Comparison of ENCODE assay signal across 3 cellular contexts in genomic region chr10:74011762-74012161, GRCh38.
TF ChIP-seq lines count a peak whose summit lies in the region.

No MANE protein-coding gene starts in this region.

TF ChIP-seq in A549, 52 proteins besides CTCF, POLR2A, EP300 and RAD21:
- TF ChIP-seq PBX3 (IDR thresholded peaks at IDR 0.05) (no peak), CHD4 (IDR thresholded peaks at IDR 0.05; ENCODE audit: borderline replicate concordance) (no peak), RARB (CRISPR knock-in tag; IDR thresholded peaks at IDR 0.05) (no peak), ZSCAN20 (CRISPR knock-in tag; IDR thresholded peaks at IDR 0.05) (no peak), EHMT2 (IDR thresholded peaks at IDR 0.05; ENCODE audit: low read depth) (no peak), FOSL2 (IDR thresholded peaks at IDR 0.05) (no peak), FOSL2 (CRISPR knock-in tag; IDR thresholded peaks at IDR 0.05) (no peak), FOXS1 (CRISPR knock-in tag; IDR thresholded peaks at IDR 0.05) (no peak)
TF ChIP-seq in A549: peak in this region for 0.

TF ChIP-seq in HEK293, 187 proteins besides CTCF, POLR2A, EP300 and RAD21 (continued from another document and continues in another):
- TF ChIP-seq ZNF362 (tag by site-specific recombination; IDR thresholded peaks at IDR 0.05) (no peak), SP2 (tag by site-specific recombination; IDR thresholded peaks at IDR 0.05) (no peak), ZNF610 (tag by site-specific recombination; IDR thresholded peaks at IDR 0.05; ENCODE audit: borderline replicate concordance) (0 out of 2 replicates have a peak, but pooled peaks have one; percentile 30), ZBTB48 (tag by site-specific recombination; IDR thresholded peaks at IDR 0.05) (no peak), TRIM28 (IDR thresholded peaks at IDR 0.05; ENCODE audit: borderline replicate concordance, low read length) (peak; percentile 33; the same call in 1 of the 2 replicates), ZBTB44 (tag by site-specific recombination; IDR thresholded peaks at IDR 0.05) (peak; percentile 43; the same call in 1 of the 2 replicates), ZNF791 (tag by site-specific recombination; IDR thresholded peaks at IDR 0.05) (no peak), ZNF48 (tag by site-specific recombination; IDR thresholded peaks at IDR 0.05) (no peak), PRDM1 (tag by site-specific recombination; IDR thresholded peaks at IDR 0.05) (peak; percentile 77), IKZF3 (tag by site-specific recombination; IDR thresholded peaks at IDR 0.05) (peak; percentile 71), FEZF1 (tag by site-specific recombination; IDR thresholded peaks at IDR 0.05) (peak; percentile 64), ZSCAN30 (tag by site-specific recombination; IDR thresholded peaks at IDR 0.05) (peak; percentile 70; the same call in 1 of the 2 replicates), PRDM6 (tag by site-specific recombination; IDR thresholded peaks at IDR 0.05) (peak; percentile 98), ZNF302 (tag by site-specific recombination; IDR thresholded peaks at IDR 0.05; ENCODE audit: low read depth) (no peak), OSR2 (tag by site-specific recombination; IDR thresholded peaks at IDR 0.05) (peak; percentile 46; the same call in 1 of the 2 replicates), ZNF561 (tag by site-specific recombination; IDR thresholded peaks at IDR 0.05; ENCODE audit: borderline replicate concordance) (0 out of 2 replicates have a peak, but pooled peaks have one; percentile 27), ZXDB (tag by site-specific recombination; IDR thresholded peaks at IDR 0.05) (peak; percentile 62)
- TF ChIP-seq, protein P1, sequence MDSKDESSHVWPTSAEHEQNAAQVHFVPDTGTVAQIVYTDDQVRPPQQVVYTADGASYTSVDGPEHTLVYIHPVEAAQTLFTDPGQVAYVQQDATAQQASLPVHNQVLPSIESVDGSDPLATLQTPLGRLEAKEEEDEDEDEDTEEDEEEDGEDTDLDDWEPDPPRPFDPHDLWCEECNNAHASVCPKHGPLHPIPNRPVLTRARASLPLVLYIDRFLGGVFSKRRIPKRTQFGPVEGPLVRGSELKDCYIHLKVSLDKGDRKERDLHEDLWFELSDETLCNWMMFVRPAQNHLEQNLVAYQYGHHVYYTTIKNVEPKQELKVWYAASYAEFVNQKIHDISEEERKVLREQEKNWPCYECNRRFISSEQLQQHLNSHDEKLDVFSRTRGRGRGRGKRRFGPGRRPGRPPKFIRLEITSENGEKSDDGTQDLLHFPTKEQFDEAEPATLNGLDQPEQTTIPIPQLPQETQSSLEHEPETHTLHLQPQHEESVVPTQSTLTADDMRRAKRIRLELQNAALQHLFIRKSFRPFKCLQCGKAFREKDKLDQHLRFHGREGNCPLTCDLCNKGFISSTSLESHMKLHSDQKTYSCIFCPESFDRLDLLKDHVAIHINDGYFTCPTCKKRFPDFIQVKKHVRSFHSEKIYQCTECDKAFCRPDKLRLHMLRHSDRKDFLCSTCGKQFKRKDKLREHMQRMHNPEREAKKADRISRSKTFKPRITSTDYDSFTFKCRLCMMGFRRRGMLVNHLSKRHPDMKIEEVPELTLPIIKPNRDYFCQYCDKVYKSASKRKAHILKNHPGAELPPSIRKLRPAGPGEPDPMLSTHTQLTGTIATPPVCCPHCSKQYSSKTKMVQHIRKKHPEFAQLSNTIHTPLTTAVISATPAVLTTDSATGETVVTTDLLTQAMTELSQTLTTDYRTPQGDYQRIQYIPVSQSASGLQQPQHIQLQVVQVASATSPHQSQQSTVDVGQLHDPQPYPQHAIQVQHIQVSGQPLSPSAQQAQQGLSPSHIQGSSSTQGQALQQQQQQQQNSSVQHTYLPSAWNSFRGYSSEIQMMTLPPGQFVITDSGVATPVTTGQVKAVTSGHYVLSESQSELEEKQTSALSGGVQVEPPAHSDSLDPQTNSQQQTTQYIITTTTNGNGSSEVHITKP (tag by site-specific recombination; IDR thresholded peaks at IDR 0.05), result 0 out of 2 replicates have a peak, but pooled peaks have one; percentile 12

TF ChIP-seq in K562, 482 proteins besides CTCF, POLR2A, EP300 and RAD21 (continued from another document):
- TF ChIP-seq SMARCE1 (IDR thresholded peaks at IDR 0.05), result 0 out of 2 replicates have a peak, but pooled peaks have one; percentile 57
- peak; percentile 8; the same call in 1 of the 2 replicates for TF ChIP-seq ZBTB17 (CRISPR knock-in tag; IDR thresholded peaks at IDR 0.05)
- TF ChIP-seq ZNF408 (CRISPR knock-in tag; IDR thresholded peaks at IDR 0.05; ENCODE audit: low read depth), result no peak
- TF ChIP-seq ZNF644 (tag; IDR thresholded peaks at IDR 0.05; ENCODE audit: low read depth), result peak; percentile 51; the same call in 1 of the 2 replicates
- TF ChIP-seq DMBX1 (CRISPR knock-in tag; IDR thresholded peaks at IDR 0.05; ENCODE audit: borderline replicate concordance), result no peak
- no peak for TF ChIP-seq DACH1 (IDR thresholded peaks at IDR 0.05; ENCODE audit: partially characterized antibody)
- no peak for TF ChIP-seq UBTF (IDR thresholded peaks at IDR 0.05; ENCODE audit: borderline replicate concordance in 1 of 2, low read depth in 2 of 2, low read length in 2 of 2)
- TF ChIP-seq FOXM1 (IDR thresholded peaks at IDR 0.05; ENCODE audit: low read depth), result peak; percentile 33; the same call in 1 of the 2 replicates
- no peak for TF ChIP-seq FOXM1 (CRISPR knock-in tag; IDR thresholded peaks at IDR 0.05; ENCODE audit: low read depth)
- 0 out of 2 replicates have a peak, but pooled peaks have one; percentile 51 for TF ChIP-seq ZNF592 (IDR thresholded peaks at IDR 0.05)
- TF ChIP-seq KAT7 (CRISPR knock-in tag; IDR thresholded peaks at IDR 0.05; ENCODE audit: borderline replicate concordance), result 0 out of 2 replicates have a peak, but pooled peaks have one; percentile 53
- peak in 1 of 2 experiments; percentile 31; a peak in 1 of 4 replicates for TF ChIP-seq RCOR1 (IDR thresholded peaks at IDR 0.05; ENCODE audit: borderline replicate concordance in 1 of 2, low read depth in 2 of 2, low read length in 2 of 2)
- TF ChIP-seq ETV5 (CRISPR knock-in tag; IDR thresholded peaks at IDR 0.05; ENCODE audit: low read depth), result no peak
- TF ChIP-seq CEBPB (tag; IDR thresholded peaks at IDR 0.05), result peak; percentile 57; the same call in 1 of the 2 replicates
- peak; percentile 61; the same call in 1 of the 2 replicates for TF ChIP-seq SOX6 (IDR thresholded peaks at IDR 0.05)
- peak; percentile 76 for TF ChIP-seq ZNF316 (IDR thresholded peaks at IDR 0.05)
- TF ChIP-seq NFE2 (IDR thresholded peaks at IDR 0.05; ENCODE audit: low read depth), result peak; percentile 82
- TF ChIP-seq TCF3 (CRISPR knock-in tag; IDR thresholded peaks at IDR 0.05), result peak; percentile 10; the same call in 1 of the 2 replicates
- peak; percentile 85 for TF ChIP-seq C11orf30 (IDR thresholded peaks at IDR 0.05; ENCODE audit: low read depth)
- TF ChIP-seq MAFF (IDR thresholded peaks at IDR 0.05; ENCODE audit: low read length), result peak; percentile 46; the same call in 1 of the 2 replicates
- peak; percentile 96 for TF ChIP-seq NFIC (IDR thresholded peaks at IDR 0.05)
- TF ChIP-seq, protein P2, sequence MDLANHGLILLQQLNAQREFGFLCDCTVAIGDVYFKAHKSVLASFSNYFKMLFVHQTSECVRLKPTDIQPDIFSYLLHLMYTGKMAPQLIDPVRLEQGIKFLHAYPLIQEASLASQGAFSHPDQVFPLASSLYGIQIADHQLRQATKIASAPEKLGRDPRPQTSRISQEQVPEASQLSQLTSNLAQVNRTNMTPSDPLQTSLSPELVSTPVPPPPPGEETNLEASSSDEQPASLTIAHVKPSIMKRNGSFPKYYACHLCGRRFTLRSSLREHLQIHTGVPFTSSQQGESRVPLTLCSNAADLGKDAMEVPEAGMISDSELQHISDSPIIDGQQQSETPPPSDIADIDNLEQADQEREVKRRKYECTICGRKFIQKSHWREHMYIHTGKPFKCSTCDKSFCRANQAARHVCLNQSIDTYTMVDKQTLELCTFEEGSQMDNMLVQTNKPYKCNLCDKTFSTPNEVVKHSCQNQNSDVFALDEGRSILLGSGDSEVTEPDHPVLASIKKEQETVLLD (IDR thresholded peaks at IDR 0.05), result no peak
- no peak for TF ChIP-seq ERF (CRISPR knock-in tag; IDR thresholded peaks at IDR 0.05)
- no peak for TF ChIP-seq EP400 (IDR thresholded peaks at IDR 0.05)
- TF ChIP-seq DPF2 (IDR thresholded peaks at IDR 0.05), result peak; percentile 69
- peak; percentile 34 for TF ChIP-seq MEIS2 (IDR thresholded peaks at IDR 0.05; ENCODE audit: partially characterized antibody)
- peak; percentile 63; the same call in 1 of the 2 replicates for TF ChIP-seq TEAD4 (IDR thresholded peaks at IDR 0.05; ENCODE audit: low read length)
- TF ChIP-seq TEAD4 (CRISPR knock-in tag; IDR thresholded peaks at IDR 0.05; ENCODE audit: borderline replicate concordance), result no peak
- TF ChIP-seq, protein P3, sequence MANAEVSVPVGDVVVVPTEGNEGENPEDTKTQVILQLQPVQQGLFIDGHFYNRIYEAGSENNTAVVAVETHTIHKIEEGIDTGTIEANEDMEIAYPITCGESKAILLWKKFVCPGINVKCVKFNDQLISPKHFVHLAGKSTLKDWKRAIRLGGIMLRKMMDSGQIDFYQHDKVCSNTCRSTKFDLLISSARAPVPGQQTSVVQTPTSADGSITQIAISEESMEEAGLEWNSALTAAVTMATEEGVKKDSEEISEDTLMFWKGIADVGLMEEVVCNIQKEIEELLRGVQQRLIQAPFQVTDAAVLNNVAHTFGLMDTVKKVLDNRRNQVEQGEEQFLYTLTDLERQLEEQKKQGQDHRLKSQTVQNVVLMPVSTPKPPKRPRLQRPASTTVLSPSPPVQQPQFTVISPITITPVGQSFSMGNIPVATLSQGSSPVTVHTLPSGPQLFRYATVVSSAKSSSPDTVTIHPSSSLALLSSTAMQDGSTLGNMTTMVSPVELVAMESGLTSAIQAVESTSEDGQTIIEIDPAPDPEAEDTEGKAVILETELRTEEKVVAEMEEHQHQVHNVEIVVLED (CRISPR knock-in tag; IDR thresholded peaks at IDR 0.05), result 0 out of 2 replicates have a peak, but pooled peaks have one; percentile 2
- no peak for TF ChIP-seq FOXK2 (conservative IDR thresholded peaks at IDR 0.05 in 1 of 2, IDR thresholded peaks at IDR 0.05 in 1 of 2; ENCODE audit: low read depth in 2 of 2)
- peak; percentile 56 for TF ChIP-seq MAFG (tag; conservative IDR thresholded peaks at IDR 0.05)
- TF ChIP-seq TSC22D4 (tag; IDR thresholded peaks at IDR 0.05), result no peak
- TF ChIP-seq FOSL1 (tag; conservative IDR thresholded peaks at IDR 0.05), result 0 out of 2 replicates have a peak, but pooled peaks have one; percentile 13
- TF ChIP-seq ARID1B (IDR thresholded peaks at IDR 0.05), result peak; percentile 65
- TF ChIP-seq, protein P4, sequence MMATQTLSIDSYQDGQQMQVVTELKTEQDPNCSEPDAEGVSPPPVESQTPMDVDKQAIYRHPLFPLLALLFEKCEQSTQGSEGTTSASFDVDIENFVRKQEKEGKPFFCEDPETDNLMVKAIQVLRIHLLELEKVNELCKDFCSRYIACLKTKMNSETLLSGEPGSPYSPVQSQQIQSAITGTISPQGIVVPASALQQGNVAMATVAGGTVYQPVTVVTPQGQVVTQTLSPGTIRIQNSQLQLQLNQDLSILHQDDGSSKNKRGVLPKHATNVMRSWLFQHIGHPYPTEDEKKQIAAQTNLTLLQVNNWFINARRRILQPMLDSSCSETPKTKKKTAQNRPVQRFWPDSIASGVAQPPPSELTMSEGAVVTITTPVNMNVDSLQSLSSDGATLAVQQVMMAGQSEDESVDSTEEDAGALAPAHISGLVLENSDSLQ (IDR thresholded peaks at IDR 0.05), result peak; percentile 66
